22 cellular contexts compared by ENCODE assay signal in the genomic region with DNA sequence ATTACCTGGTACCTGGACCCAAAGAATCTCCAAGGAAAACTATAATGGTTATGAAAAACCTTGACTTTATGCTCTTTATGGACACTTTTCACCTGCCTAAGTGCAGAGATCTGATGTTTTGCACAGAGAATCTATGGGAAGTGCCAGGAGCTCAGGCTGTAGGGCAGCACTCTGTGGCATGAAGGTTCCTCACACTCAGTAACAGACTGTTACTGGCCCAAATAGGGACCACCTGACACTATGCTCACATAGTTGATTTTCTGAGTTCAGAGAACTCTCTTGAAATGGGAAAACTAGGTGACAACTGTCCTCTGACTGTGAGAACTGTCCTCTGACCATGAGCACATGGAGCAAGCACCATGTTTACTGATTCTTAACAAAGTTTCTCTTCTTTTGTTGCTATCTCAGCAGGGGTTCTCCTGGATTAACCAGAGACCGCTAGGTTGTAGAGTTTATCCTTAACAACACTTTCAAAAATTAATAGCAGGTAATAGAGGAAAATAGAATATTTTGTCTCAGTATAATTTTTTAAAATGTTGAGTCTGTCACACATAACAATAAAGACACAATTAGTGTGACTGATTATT.
"Had no signal": no experiment of that assay in that cellular context is flagged by ENCODE, and none has a peak within 500 bp of the region (broad histone marks: within the 10 kb centered on the region; RNA-seq: fewer than 3 reads in every experiment).

No MANE protein-coding gene starts in this region.

- H3K79me2 ChIP-seq: parathyroid adenoma had no signal

- H3K36me3 ChIP-seq: left ventricle myocardium inferior, lower lobe of right lung, stomach, thyroid gland, vagina had no signal

- H3K9ac ChIP-seq: parathyroid adenoma had no signal

- DNase-seq: cortex of kidney; effector memory CD8-positive, alpha-beta T cell; hypothalamus; islet precursor cell; kidney glomerular epithelial cell; left colon; left ventricle myocardium inferior; lower lobe of right lung; stimulated activated CD4-positive, alpha-beta T cell treated with anti-CD3 and anti-CD28 coated beads, Interleukin-2, amount 100 ng/mL, for 24 hours; stimulated activated CD4-positive, alpha-beta T cell treated with anti-CD3 and anti-CD28 coated beads, Interleukin-4, amount 100 ng/mL, for 24 hours; stimulated activated naive CD4-positive, alpha-beta T cell treated with Interleukin-2 at 50 U/mL for 16 hours; stomach; thyroid gland; trophoblast cell had no signal

- H3K27ac Mint-ChIP-seq: effector memory CD8-positive, alpha-beta T cell; natural killer cell treated with Interleukin-12 subunit alpha and Interleukin-12 subunit beta and Interleukin-15 and Interleukin-18, amount 100 ng/mL, for 72 hours; progenitor cell of endocrine pancreas; stimulated activated effector memory CD8-positive, alpha-beta T cell treated with anti-CD3 and anti-CD28 coated beads, Interleukin-12 subunit alpha, Interleukin-12 subunit beta, amount 100 ng/mL, for 72 hours had no signal

- H3K27me3 Mint-ChIP-seq: progenitor cell of endocrine pancreas had no signal

- H2AFZ ChIP-seq: parathyroid adenoma had no signal

- H3K9me3 Mint-ChIP-seq: effector memory CD8-positive, alpha-beta T cell; natural killer cell treated with Interleukin-12 subunit alpha and Interleukin-12 subunit beta and Interleukin-15 and Interleukin-18, amount 100 ng/mL, for 72 hours; stimulated activated effector memory CD8-positive, alpha-beta T cell treated with anti-CD3 and anti-CD28 coated beads, Interleukin-12 subunit alpha, Interleukin-12 subunit beta, amount 100 ng/mL, for 72 hours had no signal

- H3K27me3 ChIP-seq: stomach, thyroid gland, vagina had no signal

- FAIRE-seq: frontal cortex had no signal

- H3K9me3 ChIP-seq: left ventricle myocardium inferior, lower lobe of right lung, stomach, thyroid gland, vagina had no signal

- H3K4me3 ChIP-seq: left ventricle myocardium inferior, lower lobe of right lung, stomach, thyroid gland, vagina had no signal

- ATAC-seq: effector memory CD8-positive, alpha-beta T cell; left colon; lower lobe of right lung; natural killer cell treated with Interleukin-12 subunit alpha and Interleukin-12 subunit beta and Interleukin-15 and Interleukin-18, amount 100 ng/mL, for 72 hours; sciatic nerve; stimulated activated effector memory CD8-positive, alpha-beta T cell treated with anti-CD3 and anti-CD28 coated beads, Interleukin-12 subunit alpha, Interleukin-12 subunit beta, amount 100 ng/mL, for 72 hours had no signal

- H3K36me3 Mint-ChIP-seq: natural killer cell treated with Interleukin-12 subunit alpha and Interleukin-12 subunit beta and Interleukin-15 and Interleukin-18, amount 100 ng/mL, for 72 hours; stimulated activated effector memory CD8-positive, alpha-beta T cell treated with anti-CD3 and anti-CD28 coated beads, Interleukin-12 subunit alpha, Interleukin-12 subunit beta, amount 100 ng/mL, for 72 hours had no signal

- H3K4me3 Mint-ChIP-seq: effector memory CD8-positive, alpha-beta T cell; natural killer cell treated with Interleukin-12 subunit alpha and Interleukin-12 subunit beta and Interleukin-15 and Interleukin-18, amount 100 ng/mL, for 72 hours; neural crest cell; stimulated activated effector memory CD8-positive, alpha-beta T cell treated with anti-CD3 and anti-CD28 coated beads, Interleukin-12 subunit alpha, Interleukin-12 subunit beta, amount 100 ng/mL, for 72 hours had no signal

- H3K4me1 ChIP-seq: lower lobe of right lung, parathyroid adenoma, vagina had no signal

- H3K4me1 Mint-ChIP-seq: stimulated activated effector memory CD8-positive, alpha-beta T cell treated with anti-CD3 and anti-CD28 coated beads, Interleukin-12 subunit alpha, Interleukin-12 subunit beta, amount 100 ng/mL, for 72 hours had no signal

- H3K27ac ChIP-seq: left ventricle myocardium inferior, lower lobe of right lung, parathyroid adenoma, stomach, thyroid gland, vagina had no signal
